Comparison of ENCODE assay signal across 17 cellular contexts in the genomic region with DNA sequence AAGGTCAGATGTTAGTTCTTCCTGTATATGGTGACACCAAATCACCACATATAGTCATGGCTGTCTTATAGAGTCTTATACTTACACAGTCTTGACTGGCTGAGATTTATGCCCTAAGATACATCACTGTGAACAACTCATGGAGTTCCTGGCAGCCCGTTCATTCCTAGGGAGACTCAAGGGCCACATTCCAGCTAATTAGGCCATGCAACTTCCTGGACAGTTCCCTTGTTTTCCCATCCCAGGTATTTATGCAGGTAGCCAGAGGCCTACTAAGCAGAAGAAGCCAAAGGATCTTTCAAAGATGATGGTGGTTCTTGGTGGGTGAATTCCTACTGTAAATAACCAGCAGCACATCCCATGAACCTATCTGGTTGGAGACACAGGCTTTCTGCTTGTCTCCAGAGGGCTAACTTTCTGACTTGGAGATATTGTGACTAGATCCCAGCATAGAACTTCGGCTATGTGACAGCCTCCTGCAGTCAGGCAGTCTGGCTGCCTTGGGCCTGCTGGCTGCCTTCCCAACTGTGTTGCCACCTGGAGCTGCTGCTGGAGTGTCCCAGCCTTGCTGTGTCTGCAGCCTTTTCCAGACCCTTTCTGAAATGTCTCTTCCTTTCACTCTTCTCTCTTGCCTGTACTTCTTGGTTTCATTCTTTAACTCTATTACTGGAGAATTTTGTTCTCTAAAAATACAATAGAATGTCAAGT.
A peak's percentile ranks its signal among the peaks of the same experiment; 100 is the strongest.
DNase-seq lines count a peak whose midpoint lies in the region; ATAC-seq and TF ChIP-seq lines count a peak whose summit lies in the region.
"Had no signal": no experiment of that assay in that cellular context is flagged by ENCODE, and none has a peak within 500 bp of the region (broad histone marks: within the 10 kb centered on the region; RNA-seq: fewer than 3 reads in every experiment).

No MANE protein-coding gene starts in this region.

- no peaks in the 10 kb centered on the region for H3K36me3 ChIP-seq in breast epithelium
- H3K36me3 ChIP-seq in RWPE2 (ENCODE audit: low read depth), result no peaks in the 10 kb centered on the region

- H3K4me3 ChIP-seq in breast epithelium, result no peak overlapping the region
- no peak overlapping the region for H3K4me3 ChIP-seq in RWPE2 (ENCODE audit: severe bottlenecking)
- H3K4me3 ChIP-seq: GM23338 had no signal

- H3K4me1 ChIP-seq in breast epithelium (no peaks in the 10 kb centered on the region), RWPE2 (ENCODE audit: insufficient read depth, poor library complexity, severe bottlenecking) (peaks cover 23% of the 10 kb centered on the region), foreskin keratinocyte (peaks cover 20% of the 10 kb centered on the region)

- TF ChIP-seq POLR2A in breast epithelium (IDR thresholded peaks at IDR 0.05), result no peak

- POLR2A ChIA-PET in MCF 10A (lab: Yijun Ruan, JAX), result interaction anchor here (0.7 to 3.6 kb wide), 4 partner anchors 12 to 69 kb away, joined by 3 to 25 read pairs (median 3); no protein-coding TSS in a partner anchor

- H3K9me3 ChIP-seq in breast epithelium (no peaks in the 10 kb centered on the region), RWPE2 (ENCODE audit: severe bottlenecking) (no peaks in the 10 kb centered on the region)

- H3K27me3 ChIP-seq in breast epithelium (no peaks in the 10 kb centered on the region), RWPE2 (ENCODE audit: insufficient read depth, poor library complexity, severe bottlenecking) (no peaks in the 10 kb centered on the region), foreskin keratinocyte (no peaks in the 10 kb centered on the region)

- H3K36me3 Mint-ChIP-seq in MCF 10A (ENCODE audit: insufficient read depth, unreplicated experiment), result no peaks in the 10 kb centered on the region

- no peaks in the 10 kb centered on the region for H3K27me3 Mint-ChIP-seq in MCF 10A (ENCODE audit: insufficient read depth, unreplicated experiment)

- DNase-seq in MCF 10A (ENCODE audit: unreplicated experiment) (peak; percentile 28), breast epithelium (ENCODE audit: low spot score in 2 of 2) (no peak), RWPE2 (ENCODE audit: low spot score) (no peak), foreskin keratinocyte (no peak), epidermal melanocyte (ENCODE audit: insufficient read length, low spot score) (no peak)
- DNase-seq in stimulated activated CD4-positive, alpha-beta T cell treated with anti-CD3 and anti-CD28 coated beads, Interleukin-2, amount 100 ng/mL, for 24 hours, result no peak
- DNase-seq: ACHN; Calu3; CD4-positive, alpha-beta T cell; DMS153; DMS79 treated with DMSO at 0.1 percent for 48 hours; EL; GDM1; H7 had no signal

- ATAC-seq in RWPE2 (ENCODE audit: low read depth) (no peak), foreskin keratinocyte (no peak), HG03565 (IDR thresholded peaks at IDR 0.05; ENCODE audit: unreplicated experiment) (no peak)
- ATAC-seq: GM23338 had no signal

- H3K4me1 Mint-ChIP-seq in MCF 10A (ENCODE audit: insufficient read depth, unreplicated experiment), result peaks cover 20% of the 10 kb centered on the region
- H3K4me1 Mint-ChIP-seq: B cell, GM23338 had no signal

- no TSS peak for BruUV-seq in MCF 10A (replicated peaks; lab: Mats Ljungman, UMichigan)

- H3K9me3 Mint-ChIP-seq in MCF 10A (ENCODE audit: unreplicated experiment), result no peaks in the 10 kb centered on the region
- H3K9me3 Mint-ChIP-seq: CD4-positive, alpha-beta T cell; GM23338 had no signal

- no peak overlapping the region for H3K4me3 Mint-ChIP-seq in MCF 10A (ENCODE audit: unreplicated experiment)
- H3K4me3 Mint-ChIP-seq: B cell; CD4-positive, alpha-beta T cell; GM23338 had no signal

- no peak overlapping the region for H3K27ac ChIP-seq in breast epithelium
- peak overlapping the region; percentile 77 for H3K27ac ChIP-seq in RWPE2 (ENCODE audit: poor library complexity, severe bottlenecking)
- H3K27ac ChIP-seq in foreskin keratinocyte, result peak overlapping the region; percentile 37

- H3K27ac Mint-ChIP-seq in MCF 10A (ENCODE audit: low read depth, unreplicated experiment), result peak overlapping the region; percentile 87
- H3K27ac Mint-ChIP-seq: B cell; CD4-positive, alpha-beta T cell; GM23338 had no signal

- TF ChIP-seq CTCF in MCF 10A (IDR thresholded peaks at IDR 0.05; ENCODE audit: unreplicated experiment) (no peak), breast epithelium (IDR thresholded peaks at IDR 0.05) (no peak), RWPE2 (IDR thresholded peaks at IDR 0.05; ENCODE audit: poor library complexity, severe bottlenecking) (no peak), foreskin keratinocyte (conservative IDR thresholded peaks at IDR 0.05) (no peak)

- CTCF ChIA-PET in MCF 10A (lab: Yijun Ruan, JAX), result interaction anchor here (1.8 kb wide), 1 partner anchor 24 kb away, joined by 4 read pairs; no protein-coding TSS in a partner anchor

- intact Hi-C loops in MCF 10A (cut with micrococcal nuclease) (no loop called here), breast epithelium (cut with DNase I; ENCODE audit: low total_unique reads) (no loop called here)

Comparison
In these comparisons a context has a peak if more than half of its experiments do, and no peak if none do; other contexts are left out.
1. H3K27ac ChIP-seq: peak in RWPE2 (single experiment) and foreskin keratinocyte (single experiment); none in breast epithelium (0 of 2).